Comparison of ENCODE assay signal across 29 cellular contexts in the genomic region with DNA sequence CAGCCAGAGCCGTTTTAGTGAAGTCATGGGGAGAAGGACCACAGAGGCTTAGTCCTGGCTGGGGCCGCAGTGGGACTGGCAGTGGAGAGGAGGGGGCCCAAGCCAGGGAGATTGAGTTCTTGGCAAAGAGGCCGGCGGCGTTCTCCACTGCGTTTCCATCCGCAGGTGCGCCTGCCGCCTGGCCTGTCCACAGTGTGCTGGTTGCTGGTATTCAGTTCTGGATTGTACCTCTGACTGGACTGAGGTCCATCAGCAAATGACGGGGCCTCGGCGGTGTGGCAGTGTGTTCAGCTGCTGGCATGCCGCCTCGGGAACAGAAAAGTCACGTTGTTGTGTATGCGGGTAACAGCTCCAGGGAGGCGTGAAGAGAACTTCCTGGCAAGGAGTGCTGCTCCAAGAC. TPM values are rescaled to one million over a fixed set of nuclear protein-coding genes. Genes with fewer than 3 reads are reported as not detected.
DNase-seq lines count a peak whose midpoint lies in the region; ATAC-seq and TF ChIP-seq lines count a peak whose summit lies in the region.
"Had no signal": no experiment of that assay in that cellular context is flagged by ENCODE, and none has a peak within 500 bp of the region (broad histone marks: within the 10 kb centered on the region; RNA-seq: fewer than 3 reads in every experiment).

No MANE protein-coding gene starts in this region.

- TF ChIP-seq CTCF in left ventricle myocardium inferior (IDR thresholded peaks at IDR 0.05; ENCODE audit: borderline replicate concordance): no peak
- no peak for TF ChIP-seq CTCF in psoas muscle (IDR thresholded peaks at IDR 0.05)
- no peak for TF ChIP-seq CTCF in uterus (IDR thresholded peaks at IDR 0.05)
- TF ChIP-seq CTCF in GM13976 (IDR thresholded peaks at IDR 0.05; ENCODE audit: borderline replicate concordance, control extremely low read depth, extremely low read depth, insufficient read depth, missing control alignments): no peak

- ATAC-seq in Right ventricle myocardium inferior: peak; percentile 47
- peak; percentile 36 to 59 (median 44) for ATAC-seq in psoas muscle
- ATAC-seq: Panc1; stimulated activated naive CD8-positive, alpha-beta T cell treated with anti-CD3 and anti-CD28 coated beads, Interleukin-15, Interleukin-2, amounts not matched to agents 100 U/mL and 50 U/mL, for 24 hours had no signal

- no peak overlapping the region for H3K4me3 ChIP-seq in left ventricle myocardium inferior
- no peak overlapping the region for H3K4me3 ChIP-seq in psoas muscle
- no peak overlapping the region for H3K4me3 ChIP-seq in uterus
- H3K4me3 ChIP-seq: prostate gland, transverse colon had no signal

- in situ Hi-C loops in GM13976 (cut with MboI; ENCODE audit: low sequenced_read_pairs, unreplicated experiment): no loop called here

- 28 to 52% (median 44%) methylated on average over 17 of the region's 17 CpGs for WGBS in psoas muscle, 3 donors

- H3K27me3 ChIP-seq in left ventricle myocardium inferior (ENCODE audit: low read depth) (no peaks in the 10 kb centered on the region), psoas muscle (ENCODE audit: insufficient read depth in 3 of 3, low read length in 2 of 3) (no peaks in the 10 kb centered on the region), uterus (no peaks in the 10 kb centered on the region)
- H3K27me3 ChIP-seq: transverse colon had no signal

- TF ChIP-seq POLR2A in uterus (IDR thresholded peaks at IDR 0.05): no peak

- DNase-seq in Right ventricle myocardium inferior (ENCODE audit: missing footprints) (peak; percentile 72), cardiac septum (ENCODE audit: low spot score) (no peak), left ventricle myocardium inferior (peak; percentile 67), psoas muscle (no peak), uterus (no peak), GM13976 (ENCODE audit: low spot score) (no peak), SW480 (ENCODE audit: low spot score) (no peak)
- no peak for DNase-seq in activated CD4-positive, alpha-beta T cell treated with anti-CD3 and anti-CD28 coated beads for 1 hour
- DNase-seq: activated CD4-positive, alpha-beta T cell treated with anti-CD3 and anti-CD28 coated beads, Interleukin-2, amount 50 U/mL, for 1 hour; activated effector memory CD4-positive, alpha-beta T cell treated with anti-CD3 and anti-CD28 coated beads, Interleukin-2, amount 50 U/mL, for 16 hours; activated T-cell treated with anti-CD3 and anti-CD28 coated beads, Interleukin-2, amount 50 U/mL, for 1 hour; HCEC 1CT; immature natural killer cell; Kasumi-1; NCI-H1417 treated with DMSO at 0.1 percent for 48 hours; NCI-H2029 treated with DMSO at 0.1 percent for 48 hours; NCI-H226; NCI-H526 treated with DMSO at 0.1 percent for 48 hours; NK-92 treated with Interleukin-12 subunit alpha and Interleukin-12 subunit beta, amount 100 ng/mL, for 24 hours; SHP77 treated with DMSO at 0.1 percent for 48 hours; small intestine; stimulated activated CD4-positive, alpha-beta T cell treated with anti-CD3 and anti-CD28 coated beads, Interleukin-1b, Interleukin-23, amount 100 ng/mL, for 48 hours; stimulated activated naive CD8-positive, alpha-beta T cell treated with anti-CD3 and anti-CD28 coated beads, Interleukin-15, Interleukin-2, amounts not matched to agents 100 U/mL and 50 U/mL, for 24 hours; T1000; transverse colon; WERI-Rb-1 had no signal

- H3K4me1 ChIP-seq in left ventricle myocardium inferior: peaks cover 62% of the 10 kb centered on the region
- peaks cover 38% of the 10 kb centered on the region for H3K4me1 ChIP-seq in psoas muscle
- H3K4me1 ChIP-seq in uterus: peaks cover 8 to 23% of the 10 kb centered on the region in 2 donors

- H3K27ac ChIP-seq in left ventricle myocardium inferior (replicated peaks): peak overlapping the region; percentile 67
- H3K27ac ChIP-seq in psoas muscle: peak overlapping the region; percentile 85
- H3K27ac ChIP-seq in uterus: peak overlapping the region; percentile 92 to 93
- H3K27ac ChIP-seq: 22Rv1, WERI-Rb-1 had no signal

- H3K36me3 ChIP-seq in left ventricle myocardium inferior: no peaks in the 10 kb centered on the region
- no peaks in the 10 kb centered on the region for H3K36me3 ChIP-seq in psoas muscle (ENCODE audit: insufficient read depth in 1 of 2, low read depth in 1 of 2)
- no peaks in the 10 kb centered on the region for H3K36me3 ChIP-seq in uterus
- H3K36me3 ChIP-seq: prostate gland, transverse colon, WERI-Rb-1 had no signal

- intact Hi-C loops in Right ventricle myocardium inferior (cut with DNase I): loop anchor here (5.0 kb wide), 1 partner anchor 37 kb away; a partner anchor contains a TSS
- intact Hi-C loops in cardiac septum (cut with DNase I): loop anchor here (5.0 kb wide), 1 partner anchor 37 kb away; a partner anchor contains a TSS
- intact Hi-C loops in left ventricle myocardium inferior (cut with micrococcal nuclease): no loop called here
- intact Hi-C loops in psoas muscle (cut with DNase I): loop anchor here in 1 of 2 donors (5.0 kb wide), 1 partner anchor 62 kb away; no protein-coding TSS in a partner anchor
- intact Hi-C loops in uterus (cut with DNase I; ENCODE audit: low total_unique reads): no loop called here

- no peaks in the 10 kb centered on the region for H3K9me3 ChIP-seq in left ventricle myocardium inferior (replicated peaks)
- no peaks in the 10 kb centered on the region for H3K9me3 ChIP-seq in psoas muscle
- no peaks in the 10 kb centered on the region for H3K9me3 ChIP-seq in uterus
- H3K9me3 ChIP-seq: prostate gland, transverse colon had no signal

RNA-seq across cellular contexts. Expression of a gene that starts 36.8 kb away (rescaled TPM):
- total RNA-seq in Right ventricle myocardium inferior (104 TPM), cardiac septum (157 TPM), left ventricle myocardium inferior (97.1 TPM), psoas muscle (100 to 1,000 TPM in 1 of 4 donors, 10 to 100 TPM in 3; 91.9 to 108 (median 93.4) TPM), uterus (100 to 1,000 TPM in 2 of 4 donors, 10 to 100 TPM in 2; 62.8 to 199 (median 121) TPM)
- 10 to 100 TPM; 42.3 to 62.6 (median 50.4) TPM for polyA plus RNA-seq in psoas muscle

Comparison
In these comparisons a context has a peak if more than half of its experiments do, and no peak if none do; other contexts are left out.
1. DNase-seq: peak in Right ventricle myocardium inferior (single experiment) and left ventricle myocardium inferior (single experiment); none in cardiac septum (single experiment), psoas muscle (0 of 2), uterus (0 of 2), GM13976 (single experiment), SW480 (single experiment) and activated CD4-positive, alpha-beta T cell treated with anti-CD3 and anti-CD28 coated beads for 1 hour (single experiment).
2. intact Hi-C loops: an anchor here in Right ventricle myocardium inferior (5.0 kb wide) and cardiac septum (5.0 kb wide); none called in left ventricle myocardium inferior and uterus.
3. Peak in every context shown above with its lines, with median percentiles within 50 percentile points of each other: H3K27ac ChIP-seq.